Comparison of ENCODE assay signal across 8 cellular contexts in the genomic region with DNA sequence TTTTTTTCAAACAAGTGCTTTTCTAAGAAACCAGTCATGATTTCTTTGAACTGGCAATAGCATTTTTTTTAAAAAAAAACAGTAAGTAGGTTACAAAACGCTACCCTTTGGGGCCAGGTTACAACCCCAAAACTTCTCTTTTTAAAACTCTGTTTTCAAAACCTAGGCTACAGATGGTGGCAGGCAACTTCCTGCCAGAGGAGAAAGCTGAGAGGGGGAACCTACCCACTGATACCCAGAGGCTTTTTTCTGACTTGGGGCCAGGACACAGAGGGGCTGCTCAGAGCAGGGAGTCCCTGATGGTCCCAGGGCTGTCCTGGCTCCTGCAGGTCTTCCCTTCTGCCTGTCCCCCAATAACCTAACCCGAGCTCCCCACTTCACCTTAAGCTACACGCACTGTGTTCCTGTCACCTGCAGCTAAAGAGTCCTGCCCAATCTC. TPM values are rescaled to one million over a fixed set of nuclear protein-coding genes. Genes with fewer than 3 reads are reported as not detected.
DNase-seq lines count a peak whose midpoint lies in the region; ATAC-seq lines count a peak whose summit lies in the region.

No MANE protein-coding gene starts in this region.

- no peaks in the 10 kb centered on the region for H3K27me3 Mint-ChIP-seq in activated CD4-positive, alpha-beta T cell treated with anti-CD3 and anti-CD28 coated beads, Interleukin-2, amount 10 ng/mL, durations not matched to agents 24 days and 14 days
- H3K27me3 Mint-ChIP-seq in immature natural killer cell (ENCODE audit: low read depth in 3 of 3) = peaks cover 0 to 6% (median 2%) of the 10 kb centered on the region in 3 donors

- H3K27ac Mint-ChIP-seq in activated CD4-positive, alpha-beta T cell treated with anti-CD3 and anti-CD28 coated beads, Interleukin-2, amount 10 ng/mL, durations not matched to agents 24 days and 14 days = peak overlapping the region; percentile 94
- peak overlapping the region; percentile 86 to 99 (median 96) for H3K27ac Mint-ChIP-seq in immature natural killer cell

- H3K4me3 ChIP-seq in aorta (ENCODE audit: low read length in 2 of 2) = no peak overlapping the region

- no peak for ATAC-seq in aorta (ENCODE audit: low FRiP score)

- no peaks in the 10 kb centered on the region for H3K27me3 ChIP-seq in aorta (ENCODE audit: control insufficient read depth in 1 of 2, insufficient read depth in 2 of 2, low read length in 1 of 2)

- H3K36me3 ChIP-seq in aorta (ENCODE audit: control insufficient read depth in 1 of 2, insufficient read depth in 2 of 2, low read length in 1 of 2) = no peaks in the 10 kb centered on the region

- peaks cover 29% of the 10 kb centered on the region for H3K36me3 Mint-ChIP-seq in activated CD4-positive, alpha-beta T cell treated with anti-CD3 and anti-CD28 coated beads, Interleukin-2, amount 10 ng/mL, durations not matched to agents 24 days and 14 days (ENCODE audit: low read depth)
- H3K36me3 Mint-ChIP-seq in immature natural killer cell = peaks cover 4 to 14% (median 10%) of the 10 kb centered on the region in 3 donors

- peak overlapping the region; percentile 22 to 82 for H3K27ac ChIP-seq in aorta (ENCODE audit: low read depth in 1 of 2, low read length in 2 of 2)

- peak; percentile 41 to 86 (median 69) for DNase-seq in stimulated activated naive CD4-positive, alpha-beta T cell (lab: John Stamatoyannopoulos, UW)
- DNase-seq in stimulated activated naive CD4-positive, alpha-beta T cell treated with Interleukin-2 at 50 U/mL for 16 hours (lab: John Stamatoyannopoulos, UW) = no peak
- DNase-seq in activated CD4-positive, alpha-beta T cell treated with anti-CD3 and anti-CD28 coated beads, Interleukin-2, amount 10 ng/mL, durations not matched to agents 24 days and 14 days = peak; percentile 91
- DNase-seq in immature natural killer cell (peak; percentile 40 to 60 (median 45)), aorta (no peak), anterior cingulate cortex (lab: John Stamatoyannopoulos, UW) (no peak), NCI-H2029 (lab: John Stamatoyannopoulos, UW) (no peak), NCI-H524 treated with DMSO at 0.1 percent for 48 hours (lab: John Stamatoyannopoulos, UW) (no peak)

- H3K4me1 ChIP-seq in aorta (ENCODE audit: control insufficient read depth in 1 of 2, insufficient read depth in 2 of 2, low read length in 2 of 2) = peaks cover 0 to 6% of the 10 kb centered on the region in 2 donors

- H3K4me1 Mint-ChIP-seq in activated CD4-positive, alpha-beta T cell treated with anti-CD3 and anti-CD28 coated beads, Interleukin-2, amount 10 ng/mL, durations not matched to agents 24 days and 14 days = peaks cover 59% of the 10 kb centered on the region
- peaks cover 79 to 83% of the 10 kb centered on the region in 2 donors for H3K4me1 Mint-ChIP-seq in immature natural killer cell

- H3K9me3 ChIP-seq in aorta (ENCODE audit: control insufficient read depth, low read length) = no peaks in the 10 kb centered on the region

- no peaks in the 10 kb centered on the region for H3K9me3 Mint-ChIP-seq in activated CD4-positive, alpha-beta T cell treated with anti-CD3 and anti-CD28 coated beads, Interleukin-2, amount 10 ng/mL, durations not matched to agents 24 days and 14 days
- peaks cover 0 to 4% (median 0%) of the 10 kb centered on the region in 6 donors for H3K9me3 Mint-ChIP-seq in immature natural killer cell

- 60 to 68% methylated on average over 3 of the region's 3 CpGs for WGBS in aorta, 2 donors

- H3K4me3 Mint-ChIP-seq in activated CD4-positive, alpha-beta T cell treated with anti-CD3 and anti-CD28 coated beads, Interleukin-2, amount 10 ng/mL, durations not matched to agents 24 days and 14 days = peak overlapping the region; percentile 72
- peak overlapping the region; percentile 68 to 86 (median 78) for H3K4me3 Mint-ChIP-seq in immature natural killer cell

- intact Hi-C loops in activated CD4-positive, alpha-beta T cell treated with anti-CD3 and anti-CD28 coated beads, Interleukin-2, amount 10 ng/mL, durations not matched to agents 24 days and 14 days (cut with micrococcal nuclease) = loop anchor here (10.0 kb wide), 1 partner anchor 424 kb away; the partner anchor contains the start of gene ITPRIP
- intact Hi-C loops in aorta (cut with DNase I) = no loop called here

RNA-seq across cellular contexts. Expression of gene STN1, which starts 6.9 kb away (rescaled TPM):
- 23.6 and 24.1 TPM in 2 replicates for total RNA-seq in activated CD4-positive, alpha-beta T cell treated with anti-CD3 and anti-CD28 coated beads, Interleukin-2, amount 10 ng/mL, durations not matched to agents 24 days and 14 days
- polyA plus RNA-seq in immature natural killer cell (100 to 1,000 TPM in 1 of 3 donors, 10 to 100 TPM in 2; 81.1 to 101 (median 82.8) TPM), aorta (10 to 100 TPM; 16.9 to 20.8 TPM)
- 10 to 100 TPM; 20.3 to 24.2 TPM for total RNA-seq in aorta

RNA-seq across cellular contexts. Expression of gene SH3PXD2A, which starts 55.7 kb away (rescaled TPM):
- 8.3 and 8.5 TPM in 2 replicates for total RNA-seq in activated CD4-positive, alpha-beta T cell treated with anti-CD3 and anti-CD28 coated beads, Interleukin-2, amount 10 ng/mL, durations not matched to agents 24 days and 14 days
- under 1 TPM in 2 of 3 donors, not detected in 1; 0.07 to 0.43 TPM for polyA plus RNA-seq in immature natural killer cell
- 10 to 100 TPM; 55.9 to 69.1 TPM for total RNA-seq in aorta
- 10 to 100 TPM; 18.7 to 29.1 TPM for polyA plus RNA-seq in aorta

RNA-seq across cellular contexts. Expression of gene SLK, which starts 55.9 kb away (rescaled TPM):
- total RNA-seq in activated CD4-positive, alpha-beta T cell treated with anti-CD3 and anti-CD28 coated beads, Interleukin-2, amount 10 ng/mL, durations not matched to agents 24 days and 14 days = 22.9 and 27.1 TPM in 2 replicates
- polyA plus RNA-seq in immature natural killer cell = 1 to 10 TPM; 4.1 to 8.6 (median 5.0) TPM
- total RNA-seq in aorta = 10 to 100 TPM; 47.0 to 50.2 TPM
- 10 to 100 TPM; 16.0 to 19.7 TPM for polyA plus RNA-seq in aorta

Comparison
In these comparisons a context has a peak if more than half of its experiments do, and no peak if none do; other contexts are left out.
1. DNase-seq: peak in stimulated activated naive CD4-positive, alpha-beta T cell (6 of 6), activated CD4-positive, alpha-beta T cell treated with anti-CD3 and anti-CD28 coated beads, Interleukin-2, amount 10 ng/mL, durations not matched to agents 24 days and 14 days (single experiment) and immature natural killer cell (3 of 3); none in stimulated activated naive CD4-positive, alpha-beta T cell treated with Interleukin-2 at 50 U/mL for 16 hours (single experiment), aorta (0 of 2), anterior cingulate cortex (0 of 58), NCI-H2029 (single experiment) and NCI-H524 treated with DMSO at 0.1 percent for 48 hours (single experiment).